In the genomic region with DNA sequence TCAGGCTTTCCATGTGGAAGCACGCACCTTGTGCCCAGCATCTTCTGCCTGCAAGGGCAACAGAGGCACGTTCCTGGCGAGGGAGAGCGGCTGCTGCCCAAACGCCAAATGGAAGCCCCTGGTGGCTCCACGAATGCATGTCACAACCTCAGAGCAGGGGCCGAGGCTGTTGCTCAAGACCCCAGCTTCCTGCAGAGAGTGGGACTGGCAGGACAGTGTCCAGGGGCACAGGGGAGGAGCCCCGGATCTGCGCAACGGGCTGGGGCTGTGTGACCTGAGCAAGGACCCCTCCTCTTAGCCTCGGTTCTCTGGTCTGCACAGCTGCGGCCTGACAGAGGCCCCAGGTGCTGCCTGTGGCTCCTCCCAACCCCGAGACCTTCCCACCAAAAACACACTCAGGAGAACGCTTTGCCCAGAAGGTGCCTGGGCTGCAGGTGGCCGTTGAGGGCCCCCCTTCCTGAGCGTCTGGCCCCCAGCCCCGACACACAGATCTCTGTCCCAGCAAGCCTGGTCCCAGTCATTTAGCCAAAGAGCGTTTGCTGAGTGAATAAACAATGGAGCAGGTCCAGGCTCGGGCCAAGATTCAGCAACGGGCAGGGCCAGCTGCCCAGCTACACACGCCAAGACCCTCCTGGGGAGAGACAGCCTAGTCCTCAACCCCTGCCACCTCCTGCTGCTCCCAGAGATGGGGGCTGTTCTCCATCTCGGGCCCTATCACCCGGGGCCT, we compare ENCODE assay signal across 1 cellular context.
A peak's percentile ranks its signal among the peaks of the same experiment; 100 is the strongest.
TF ChIP-seq lines count a peak whose summit lies in the region.

No MANE protein-coding gene starts in this region.

TF ChIP-seq in HepG2, 621 proteins besides CTCF, POLR2A, EP300 and RAD21 (continued from another document and continues in another):
- TF ChIP-seq, protein P1, sequence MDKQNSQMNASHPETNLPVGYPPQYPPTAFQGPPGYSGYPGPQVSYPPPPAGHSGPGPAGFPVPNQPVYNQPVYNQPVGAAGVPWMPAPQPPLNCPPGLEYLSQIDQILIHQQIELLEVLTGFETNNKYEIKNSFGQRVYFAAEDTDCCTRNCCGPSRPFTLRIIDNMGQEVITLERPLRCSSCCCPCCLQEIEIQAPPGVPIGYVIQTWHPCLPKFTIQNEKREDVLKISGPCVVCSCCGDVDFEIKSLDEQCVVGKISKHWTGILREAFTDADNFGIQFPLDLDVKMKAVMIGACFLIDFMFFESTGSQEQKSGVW (CRISPR knock-in tag; IDR thresholded peaks at IDR 0.05; ENCODE audit: borderline replicate concordance): no peak
- TF ChIP-seq ZSCAN29 (CRISPR knock-in tag; conservative IDR thresholded peaks at IDR 0.05): no peak
- TF ChIP-seq LBX2 (CRISPR knock-in tag; IDR thresholded peaks at IDR 0.05; ENCODE audit: borderline replicate concordance): no peak
- no peak for TF ChIP-seq ZNF512B (CRISPR knock-in tag; IDR thresholded peaks at IDR 0.05; ENCODE audit: borderline replicate concordance)
- TF ChIP-seq TARDBP (CRISPR knock-in tag; IDR thresholded peaks at IDR 0.05): no peak
- no peak for TF ChIP-seq ZNF652 (CRISPR knock-in tag; IDR thresholded peaks at IDR 0.05; ENCODE audit: borderline replicate concordance, low read depth)
- no peak for TF ChIP-seq TBX3 (IDR thresholded peaks at IDR 0.05; ENCODE audit: borderline replicate concordance)
- TF ChIP-seq, protein P2, sequence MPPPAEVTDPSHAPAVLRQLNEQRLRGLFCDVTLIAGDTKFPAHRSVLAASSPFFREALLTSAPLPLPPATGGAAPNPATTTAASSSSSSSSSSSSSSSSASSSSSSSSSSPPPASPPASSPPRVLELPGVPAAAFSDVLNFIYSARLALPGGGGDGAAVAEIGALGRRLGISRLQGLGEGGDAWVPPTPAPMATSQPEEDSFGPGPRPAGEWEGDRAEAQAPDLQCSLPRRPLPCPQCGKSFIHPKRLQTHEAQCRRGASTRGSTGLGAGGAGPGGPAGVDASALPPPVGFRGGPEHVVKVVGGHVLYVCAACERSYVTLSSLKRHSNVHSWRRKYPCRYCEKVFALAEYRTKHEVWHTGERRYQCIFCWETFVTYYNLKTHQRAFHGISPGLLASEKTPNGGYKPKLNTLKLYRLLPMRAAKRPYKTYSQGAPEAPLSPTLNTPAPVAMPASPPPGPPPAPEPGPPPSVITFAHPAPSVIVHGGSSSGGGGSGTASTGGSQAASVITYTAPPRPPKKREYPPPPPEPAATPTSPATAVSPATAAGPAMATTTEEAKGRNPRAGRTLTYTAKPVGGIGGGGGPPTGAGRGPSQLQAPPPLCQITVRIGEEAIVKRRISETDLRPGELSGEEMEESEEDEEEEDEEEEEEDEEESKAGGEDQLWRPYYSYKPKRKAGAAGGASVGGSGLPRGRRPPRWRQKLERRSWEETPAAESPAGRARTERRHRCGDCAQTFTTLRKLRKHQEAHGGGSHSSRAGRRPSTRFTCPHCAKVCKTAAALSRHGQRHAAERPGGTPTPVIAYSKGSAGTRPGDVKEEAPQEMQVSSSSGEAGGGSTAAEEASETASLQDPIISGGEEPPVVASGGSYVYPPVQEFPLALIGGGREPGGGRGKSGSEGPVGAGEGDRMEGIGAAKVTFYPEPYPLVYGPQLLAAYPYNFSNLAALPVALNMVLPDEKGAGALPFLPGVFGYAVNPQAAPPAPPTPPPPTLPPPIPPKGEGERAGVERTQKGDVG (CRISPR knock-in tag; IDR thresholded peaks at IDR 0.05; ENCODE audit: borderline replicate concordance): no peak
- no peak for TF ChIP-seq SMARCC2 (IDR thresholded peaks at IDR 0.05)
- no peak for TF ChIP-seq REXO4 (CRISPR knock-in tag; IDR thresholded peaks at IDR 0.05; ENCODE audit: borderline replicate concordance)
- no peak for TF ChIP-seq ZNF205 (CRISPR knock-in tag; IDR thresholded peaks at IDR 0.05)
- no peak for TF ChIP-seq ZNF335 (CRISPR knock-in tag; IDR thresholded peaks at IDR 0.05)
- no peak for TF ChIP-seq BRCA1 (CRISPR knock-in tag; IDR thresholded peaks at IDR 0.05)
- 0 out of 2 replicates have a peak, but pooled peaks have one; percentile 43 for TF ChIP-seq GATAD2A (CRISPR knock-in tag; IDR thresholded peaks at IDR 0.05)
- TF ChIP-seq ZNF773 (CRISPR knock-in tag; IDR thresholded peaks at IDR 0.05; ENCODE audit: borderline replicate concordance): no peak
- peak; percentile 18 for TF ChIP-seq AGO2 (optimal IDR thresholded peaks at IDR 0.05; ENCODE audit: low read depth, low read length)
- no peak for TF ChIP-seq GPBP1L1 (CRISPR knock-in tag; IDR thresholded peaks at IDR 0.05)
- TF ChIP-seq POLR2AphosphoS2 (IDR thresholded peaks at IDR 0.05; ENCODE audit: low read depth, low read length): no peak
- TF ChIP-seq ZNF430 (CRISPR knock-in tag; IDR thresholded peaks at IDR 0.05): no peak
- TF ChIP-seq ZSCAN21 (CRISPR knock-in tag; IDR thresholded peaks at IDR 0.05; ENCODE audit: borderline replicate concordance): no peak
- no peak for TF ChIP-seq MXD4 (CRISPR knock-in tag; IDR thresholded peaks at IDR 0.05)
- TF ChIP-seq ERF (CRISPR knock-in tag; IDR thresholded peaks at IDR 0.05): no peak
- no peak for TF ChIP-seq RFXANK (CRISPR knock-in tag; IDR thresholded peaks at IDR 0.05)
- no peak for TF ChIP-seq HOXD1 (CRISPR knock-in tag; IDR thresholded peaks at IDR 0.05)
- TF ChIP-seq, protein P3, sequence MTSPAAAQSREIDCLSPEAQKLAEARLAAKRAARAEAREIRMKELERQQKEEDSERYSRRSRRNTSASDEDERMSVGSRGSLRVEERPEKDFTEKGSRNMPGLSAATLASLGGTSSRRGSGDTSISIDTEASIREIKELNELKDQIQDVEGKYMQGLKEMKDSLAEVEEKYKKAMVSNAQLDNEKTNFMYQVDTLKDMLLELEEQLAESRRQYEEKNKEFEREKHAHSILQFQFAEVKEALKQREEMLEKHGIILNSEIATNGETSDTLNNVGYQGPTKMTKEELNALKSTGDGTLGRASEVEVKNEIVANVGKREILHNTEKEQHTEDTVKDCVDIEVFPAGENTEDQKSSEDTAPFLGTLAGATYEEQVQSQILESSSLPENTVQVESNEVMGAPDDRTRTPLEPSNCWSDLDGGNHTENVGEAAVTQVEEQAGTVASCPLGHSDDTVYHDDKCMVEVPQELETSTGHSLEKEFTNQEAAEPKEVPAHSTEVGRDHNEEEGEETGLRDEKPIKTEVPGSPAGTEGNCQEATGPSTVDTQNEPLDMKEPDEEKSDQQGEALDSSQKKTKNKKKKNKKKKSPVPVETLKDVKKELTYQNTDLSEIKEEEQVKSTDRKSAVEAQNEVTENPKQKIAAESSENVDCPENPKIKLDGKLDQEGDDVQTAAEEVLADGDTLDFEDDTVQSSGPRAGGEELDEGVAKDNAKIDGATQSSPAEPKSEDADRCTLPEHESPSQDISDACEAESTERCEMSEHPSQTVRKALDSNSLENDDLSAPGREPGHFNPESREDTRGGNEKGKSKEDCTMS (CRISPR knock-in tag; conservative IDR thresholded peaks at IDR 0.05): no peak
- TF ChIP-seq CHCHD3 (CRISPR knock-in tag; IDR thresholded peaks at IDR 0.05): no peak
- no peak for TF ChIP-seq MAFK (conservative IDR thresholded peaks at IDR 0.05 in 1 of 2, IDR thresholded peaks at IDR 0.05 in 1 of 2; ENCODE audit: low read length in 2 of 2)
- no peak for TF ChIP-seq LCORL (IDR thresholded peaks at IDR 0.05)
- TF ChIP-seq LCORL (CRISPR knock-in tag; IDR thresholded peaks at IDR 0.05): 0 out of 2 replicates have a peak, but pooled peaks have one; percentile 22
- TF ChIP-seq MTF2 (CRISPR knock-in tag; IDR thresholded peaks at IDR 0.05; ENCODE audit: borderline replicate concordance): no peak
- TF ChIP-seq, protein P4, sequence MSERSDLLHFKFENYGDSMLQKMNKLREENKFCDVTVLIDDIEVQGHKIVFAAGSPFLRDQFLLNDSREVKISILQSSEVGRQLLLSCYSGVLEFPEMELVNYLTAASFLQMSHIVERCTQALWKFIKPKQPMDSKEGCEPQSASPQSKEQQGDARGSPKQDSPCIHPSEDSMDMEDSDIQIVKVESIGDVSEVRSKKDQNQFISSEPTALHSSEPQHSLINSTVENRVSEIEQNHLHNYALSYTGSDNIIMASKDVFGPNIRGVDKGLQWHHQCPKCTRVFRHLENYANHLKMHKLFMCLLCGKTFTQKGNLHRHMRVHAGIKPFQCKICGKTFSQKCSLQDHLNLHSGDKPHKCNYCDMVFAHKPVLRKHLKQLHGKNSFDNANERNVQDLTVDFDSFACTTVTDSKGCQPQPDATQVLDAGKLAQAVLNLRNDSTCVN (CRISPR knock-in tag; IDR thresholded peaks at IDR 0.05; ENCODE audit: borderline replicate concordance): no peak
- no peak for TF ChIP-seq STAT6 (CRISPR knock-in tag; IDR thresholded peaks at IDR 0.05; ENCODE audit: borderline replicate concordance)
- TF ChIP-seq IRX3 (CRISPR knock-in tag; IDR thresholded peaks at IDR 0.05; ENCODE audit: borderline replicate concordance, low read depth): no peak
- no peak for TF ChIP-seq SOX6 (IDR thresholded peaks at IDR 0.05)
- TF ChIP-seq SOX6 (CRISPR knock-in tag; IDR thresholded peaks at IDR 0.05): no peak
- TF ChIP-seq ZNF589 (CRISPR knock-in tag; conservative IDR thresholded peaks at IDR 0.05): no peak
- TF ChIP-seq, protein P5, sequence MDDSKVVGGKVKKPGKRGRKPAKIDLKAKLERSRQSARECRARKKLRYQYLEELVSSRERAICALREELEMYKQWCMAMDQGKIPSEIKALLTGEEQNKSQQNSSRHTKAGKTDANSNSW (CRISPR knock-in tag; IDR thresholded peaks at IDR 0.05; ENCODE audit: borderline replicate concordance): no peak
- no peak for TF ChIP-seq ZNF800 (CRISPR knock-in tag; IDR thresholded peaks at IDR 0.05)
- 0 out of 2 replicates have a peak, but pooled peaks have one; percentile 52 for TF ChIP-seq MTERF4 (CRISPR knock-in tag; IDR thresholded peaks at IDR 0.05)
